ENCODE assay signal across 10 cellular contexts in the genomic region with DNA sequence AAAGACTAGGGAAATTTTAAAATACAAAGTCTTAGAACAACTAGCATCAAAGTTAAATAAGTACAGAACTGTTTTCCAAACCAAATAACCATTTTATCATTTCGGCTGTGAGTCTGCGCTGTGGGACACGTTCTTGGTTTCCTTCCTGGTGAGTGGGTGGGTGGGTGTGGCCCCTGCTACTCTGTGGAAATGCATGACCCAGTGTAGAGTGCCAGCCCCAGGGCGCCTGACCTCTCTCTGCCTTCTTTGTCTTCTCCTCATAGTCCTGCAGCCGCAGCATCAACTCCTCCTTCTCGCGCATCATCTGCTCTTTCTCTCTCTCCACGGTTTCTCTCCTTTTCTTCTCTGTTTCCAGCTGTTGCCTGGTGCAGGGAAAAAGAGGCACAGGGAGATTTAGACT. TPM values are rescaled to one million over a fixed set of nuclear protein-coding genes. Genes with fewer than 3 reads are reported as not detected.
DNase-seq lines count a peak whose midpoint lies in the region; ATAC-seq and TF ChIP-seq lines count a peak whose summit lies in the region.
"Had no signal": no experiment of that assay in that cellular context is flagged by ENCODE, and none has a peak within 500 bp of the region (broad histone marks: within the 10 kb centered on the region; RNA-seq: fewer than 3 reads in every experiment).

No MANE protein-coding gene starts in this region.

- no peaks in the 10 kb centered on the region for H3K4me1 ChIP-seq in neural progenitor cell
- H3K4me1 ChIP-seq: tibial artery had no signal

- no peak overlapping the region for H3K4me3 ChIP-seq in neural progenitor cell
- H3K4me3 ChIP-seq: colonic mucosa, tibial artery had no signal

- no peaks in the 10 kb centered on the region for H3K27me3 ChIP-seq in neural progenitor cell
- H3K27me3 ChIP-seq: colonic mucosa, tibial artery had no signal

- CTCF ChIA-PET in Calu3 (lab: Charles Lee), result no interaction called here
- CTCF ChIA-PET in WTC11 (lab: Charles Lee), result interaction anchor here (0.8 to 1.0 kb wide), 2 partner anchors 52 to 90 kb away, joined by 3 to 6 read pairs; no protein-coding TSS in a partner anchor

- no peaks in the 10 kb centered on the region for H3F3A ChIP-seq in neural progenitor cell (ENCODE audit: low read depth)

- H3K27me3 Mint-ChIP-seq in Calu3 (ENCODE audit: unreplicated experiment), result no peaks in the 10 kb centered on the region
- H3K27me3 Mint-ChIP-seq in WTC11 (ENCODE audit: low read depth), result no peaks in the 10 kb centered on the region
- H3K27me3 Mint-ChIP-seq in glutamatergic neuron (ENCODE audit: unreplicated experiment), result peaks cover 25% of the 10 kb centered on the region
- peaks cover 2% of the 10 kb centered on the region for H3K27me3 Mint-ChIP-seq in neural progenitor cell (ENCODE audit: insufficient read depth, low read depth)

- intact Hi-C loops in Calu3 (cut with micrococcal nuclease; ENCODE audit: unreplicated experiment), result no loop called here

- H3K27ac Mint-ChIP-seq in Calu3 (ENCODE audit: unreplicated experiment), result peak overlapping the region; percentile 57
- peak overlapping the region; percentile 69; the same call in 1 of the 2 replicates for H3K27ac Mint-ChIP-seq in WTC11
- peak overlapping the region; percentile 48 for H3K27ac Mint-ChIP-seq in glutamatergic neuron (ENCODE audit: unreplicated experiment)
- H3K27ac Mint-ChIP-seq in neural progenitor cell, result peak overlapping the region; percentile 54

- no peak overlapping the region for H3K9ac ChIP-seq in neural progenitor cell

- H4K20me1 ChIP-seq in neural progenitor cell (ENCODE audit: low read depth), result peaks cover 4% of the 10 kb centered on the region

- peaks cover 100% of the 10 kb centered on the region for H3K36me3 Mint-ChIP-seq in Calu3 (ENCODE audit: insufficient read depth, unreplicated experiment)
- H3K36me3 Mint-ChIP-seq in WTC11, result peaks cover 93% of the 10 kb centered on the region
- H3K36me3 Mint-ChIP-seq in glutamatergic neuron (ENCODE audit: unreplicated experiment), result peaks cover 18% of the 10 kb centered on the region
- H3K36me3 Mint-ChIP-seq in neural progenitor cell, result peaks cover 66% of the 10 kb centered on the region

- no peak for TF ChIP-seq CTCF in Calu3 (IDR thresholded peaks at IDR 0.05; ENCODE audit: unreplicated experiment)
- TF ChIP-seq CTCF in WTC11 (IDR thresholded peaks at IDR 0.05), result no peak
- TF ChIP-seq CTCF in glutamatergic neuron (IDR thresholded peaks at IDR 0.05; ENCODE audit: partially characterized antibody, unreplicated experiment), result no peak
- TF ChIP-seq CTCF in neural progenitor cell (IDR thresholded peaks at IDR 0.05), result no peak

- DNase-seq in Calu3, result no peak
- no peak for DNase-seq in WTC11 (ENCODE audit: low spot score)
- no peak for DNase-seq in glutamatergic neuron
- no peak for DNase-seq in neural progenitor cell (ENCODE audit: low spot score)
- no peak for DNase-seq in HCEC 1CT
- no peak for DNase-seq in NCI-H345 (lab: John Stamatoyannopoulos, UW)
- DNase-seq in activated CD4-positive, CD25-positive, alpha-beta regulatory T cell treated with anti-CD3 and anti-CD28 coated beads, Interleukin-2, amount 50 U/mL, for 72 hours, result no peak
- DNase-seq: colonic mucosa, SHP77 treated with DMSO at 0.1 percent for 48 hours had no signal

- POLR2A ChIA-PET in WTC11 (lab: Charles Lee), result interaction anchor here (1.4 kb wide), 1 partner anchor 10 kb away, joined by 3 read pairs; no protein-coding TSS in a partner anchor

- H3K9me3 Mint-ChIP-seq in Calu3 (ENCODE audit: low read depth, unreplicated experiment) (no peaks in the 10 kb centered on the region), WTC11 (no peaks in the 10 kb centered on the region), glutamatergic neuron (ENCODE audit: unreplicated experiment) (peaks cover 24% of the 10 kb centered on the region), neural progenitor cell (no peaks in the 10 kb centered on the region)

- peak overlapping the region; percentile 31 for H3K4me3 Mint-ChIP-seq in Calu3 (ENCODE audit: low read depth, unreplicated experiment)
- no peak overlapping the region for H3K4me3 Mint-ChIP-seq in WTC11
- peak overlapping the region; percentile 10 for H3K4me3 Mint-ChIP-seq in glutamatergic neuron (ENCODE audit: unreplicated experiment)
- H3K4me3 Mint-ChIP-seq in neural progenitor cell, result no peak overlapping the region

- no peak for ATAC-seq in WTC11

- no peaks in the 10 kb centered on the region for H3K9me3 ChIP-seq in neural progenitor cell (ENCODE audit: low read depth)
- H3K9me3 ChIP-seq: colonic mucosa, tibial artery had no signal

- H3K4me2 ChIP-seq in neural progenitor cell, result no peak overlapping the region

- H3K27ac ChIP-seq in neural progenitor cell, result no peak overlapping the region
- H3K27ac ChIP-seq: colonic mucosa, tibial artery had no signal

- no peaks in the 10 kb centered on the region for H3K79me2 ChIP-seq in neural progenitor cell (ENCODE audit: low read depth)

- H3K36me3 ChIP-seq in neural progenitor cell, result no peaks in the 10 kb centered on the region

- no peak overlapping the region for H2AFZ ChIP-seq in neural progenitor cell (replicated peaks)

- no TSS peak for BruUV-seq in Calu3 (replicated peaks; lab: Mats Ljungman, UMichigan)

- H3K4me1 Mint-ChIP-seq in Calu3 (ENCODE audit: low read depth, unreplicated experiment) (peaks cover 78% of the 10 kb centered on the region), WTC11 (peaks cover 15% of the 10 kb centered on the region), glutamatergic neuron (ENCODE audit: low read depth, unreplicated experiment) (peaks cover 50% of the 10 kb centered on the region), neural progenitor cell (peaks cover 37% of the 10 kb centered on the region)

TF ChIP-seq in WTC11, 78 proteins besides CTCF, POLR2A, EP300 and RAD21 (continues in another document):
- TF ChIP-seq TCF7 (CRISPR knock-in tag; IDR thresholded peaks at IDR 0.05; ENCODE audit: low read depth) (no peak), FOXP1 (CRISPR knock-in tag; IDR thresholded peaks at IDR 0.05; ENCODE audit: borderline replicate concordance) (no peak), NR1H2 (CRISPR knock-in tag; IDR thresholded peaks at IDR 0.05) (no peak), USF2 (CRISPR knock-in tag; IDR thresholded peaks at IDR 0.05) (no peak), CREM (CRISPR knock-in tag; IDR thresholded peaks at IDR 0.05) (no peak), ZNF232 (CRISPR knock-in tag; IDR thresholded peaks at IDR 0.05) (no peak), NFYB (CRISPR knock-in tag; conservative IDR thresholded peaks at IDR 0.05; ENCODE audit: low read depth) (no peak), NFATC4 (CRISPR knock-in tag; IDR thresholded peaks at IDR 0.05) (no peak), JAZF1 (CRISPR knock-in tag; IDR thresholded peaks at IDR 0.05) (no peak)
- TF ChIP-seq, protein P1, sequence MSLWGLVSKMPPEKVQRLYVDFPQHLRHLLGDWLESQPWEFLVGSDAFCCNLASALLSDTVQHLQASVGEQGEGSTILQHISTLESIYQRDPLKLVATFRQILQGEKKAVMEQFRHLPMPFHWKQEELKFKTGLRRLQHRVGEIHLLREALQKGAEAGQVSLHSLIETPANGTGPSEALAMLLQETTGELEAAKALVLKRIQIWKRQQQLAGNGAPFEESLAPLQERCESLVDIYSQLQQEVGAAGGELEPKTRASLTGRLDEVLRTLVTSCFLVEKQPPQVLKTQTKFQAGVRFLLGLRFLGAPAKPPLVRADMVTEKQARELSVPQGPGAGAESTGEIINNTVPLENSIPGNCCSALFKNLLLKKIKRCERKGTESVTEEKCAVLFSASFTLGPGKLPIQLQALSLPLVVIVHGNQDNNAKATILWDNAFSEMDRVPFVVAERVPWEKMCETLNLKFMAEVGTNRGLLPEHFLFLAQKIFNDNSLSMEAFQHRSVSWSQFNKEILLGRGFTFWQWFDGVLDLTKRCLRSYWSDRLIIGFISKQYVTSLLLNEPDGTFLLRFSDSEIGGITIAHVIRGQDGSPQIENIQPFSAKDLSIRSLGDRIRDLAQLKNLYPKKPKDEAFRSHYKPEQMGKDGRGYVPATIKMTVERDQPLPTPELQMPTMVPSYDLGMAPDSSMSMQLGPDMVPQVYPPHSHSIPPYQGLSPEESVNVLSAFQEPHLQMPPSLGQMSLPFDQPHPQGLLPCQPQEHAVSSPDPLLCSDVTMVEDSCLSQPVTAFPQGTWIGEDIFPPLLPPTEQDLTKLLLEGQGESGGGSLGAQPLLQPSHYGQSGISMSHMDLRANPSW (CRISPR knock-in tag; conservative IDR thresholded peaks at IDR 0.05; ENCODE audit: low read depth), result no peak

RNA-seq across cellular contexts. Expression of gene EZR, which starts 48.6 kb away (rescaled TPM):
- total RNA-seq in Calu3 (2022) (935 and 954 TPM in 2 replicates), WTC11 (2021) (194 to 215 TPM (median 199 TPM) in 3 replicates), glutamatergic neuron (ENCODE audit: unreplicated experiment) (272 TPM), neural progenitor cell (ENCODE audit: low replicate concordance) (52.0 and 61.4 TPM in 2 replicates)

Comparison
In these comparisons a context has a peak if more than half of its experiments do, and no peak if none do; other contexts are left out.
1. H3K4me3 Mint-ChIP-seq: peak in Calu3 (single experiment) and glutamatergic neuron (single experiment); none in WTC11 (single experiment) and neural progenitor cell (single experiment).
2. Peak in every context shown above with its lines, with median percentiles within 50 percentile points of each other: H3K27ac Mint-ChIP-seq.